Comparison of ENCODE assay signal across 8 cellular contexts in the genomic region with DNA sequence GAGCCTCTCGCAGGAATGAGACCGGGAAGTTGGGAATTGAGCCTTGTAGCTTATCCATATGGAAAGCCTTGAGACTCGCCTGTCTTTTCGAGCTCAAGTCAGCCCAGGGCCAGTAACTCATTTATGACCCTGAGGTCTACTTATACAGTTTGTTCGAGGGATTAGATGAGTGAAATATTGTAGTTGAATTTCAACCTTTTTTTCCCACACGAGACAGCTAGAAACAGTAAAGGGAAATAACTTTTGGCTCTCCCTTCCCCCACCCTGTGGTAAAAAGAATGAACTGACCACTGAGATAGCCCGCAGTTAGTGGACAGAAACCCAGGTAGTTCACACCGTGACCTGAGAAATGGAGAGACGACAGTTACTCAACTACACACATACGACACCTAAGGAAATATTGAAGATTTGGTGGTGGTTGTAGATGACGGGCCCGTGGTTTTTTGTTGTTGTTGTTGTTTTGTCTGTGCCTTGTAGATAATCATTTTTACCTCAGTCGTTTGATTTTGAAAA. TPM values are rescaled to one million over a fixed set of nuclear protein-coding genes. Genes with fewer than 3 reads are reported as not detected.
DNase-seq lines count a peak whose midpoint lies in the region; ATAC-seq and TF ChIP-seq lines count a peak whose summit lies in the region.

No MANE protein-coding gene starts in this region.

- DNase-seq in cardiac muscle cell (ENCODE audit: low read depth in 1 of 2, low spot score in 1 of 2) (no peak), cardiac septum (ENCODE audit: low spot score) (no peak), SW480 (ENCODE audit: low spot score) (peak; percentile 25), epithelial cell of proximal tubule (ENCODE audit: low read depth) (no peak), NCI-H774 (lab: John Stamatoyannopoulos, UW) (no peak)

- H3K4me3 ChIP-seq in cardiac muscle cell = peak overlapping the region; percentile 61
- H3K4me3 ChIP-seq in epithelial cell of proximal tubule (ENCODE audit: low read depth, low read length) = peak overlapping the region; percentile 82
- peak overlapping the region; percentile 75 to 97 for H3K4me3 ChIP-seq in neutrophil (ENCODE audit: low read depth in 1 of 2, low read length in 1 of 2)

- H3K27me3 ChIP-seq in cardiac muscle cell (no peaks in the 10 kb centered on the region), neutrophil (no peaks in the 10 kb centered on the region)

- ATAC-seq in GM18868 (IDR thresholded peaks at IDR 0.05; ENCODE audit: unreplicated experiment) (no peak), GM18520 (IDR thresholded peaks at IDR 0.05; ENCODE audit: unreplicated experiment) (no peak)

- H3K36me3 ChIP-seq in cardiac muscle cell = peaks cover 3% of the 10 kb centered on the region
- peaks cover 5% of the 10 kb centered on the region for H3K36me3 ChIP-seq in neutrophil

- H3K27ac ChIP-seq in cardiac muscle cell (peak overlapping the region; percentile 93), neutrophil (peak overlapping the region; percentile 96)

- H3K4me1 ChIP-seq in cardiac muscle cell (ENCODE audit: low read depth) (peaks cover 14% of the 10 kb centered on the region), neutrophil (ENCODE audit: control insufficient read depth in 1 of 2, insufficient read depth in 1 of 2, low read depth in 1 of 2, low read length in 1 of 2) (peaks cover 21 to 28% of the 10 kb centered on the region in 2 experiments)

- intact Hi-C loops in cardiac septum (cut with DNase I) = loop anchor here (5.0 kb wide), 2 partner anchors 110 to 190 kb away; a partner anchor contains a TSS

- no peaks in the 10 kb centered on the region for H3K9me3 ChIP-seq in cardiac muscle cell (ENCODE audit: low read depth)
- H3K9me3 ChIP-seq in neutrophil = no peaks in the 10 kb centered on the region

- TF ChIP-seq CTCF in cardiac muscle cell (IDR thresholded peaks at IDR 0.05; ENCODE audit: low read depth, low read length) (no peak), epithelial cell of proximal tubule (conservative IDR thresholded peaks at IDR 0.05; ENCODE audit: low read depth, low read length) (no peak), neutrophil (IDR thresholded peaks at IDR 0.05) (no peak)

RNA-seq across cellular contexts. Expression of a gene that starts 0.8 kb away (rescaled TPM):
- 23.4 and 55.7 TPM in 2 replicates for total RNA-seq in cardiac muscle cell
- 29.7 and 31.6 TPM in 2 replicates for polyA plus RNA-seq in cardiac muscle cell
- total RNA-seq in cardiac septum = 78.4 TPM
- total RNA-seq in epithelial cell of proximal tubule = 50.4 and 52.3 TPM in 2 replicates
